In genomic region chr17:38851434-38851833, GRCh38 we compare ENCODE assay signal across 10 cellular contexts. TPM values are rescaled to one million over a fixed set of nuclear protein-coding genes. Genes with fewer than 3 reads are reported as not detected.
DNase-seq lines count a peak whose midpoint lies in the region; ATAC-seq, FAIRE-seq and TF ChIP-seq lines count a peak whose summit lies in the region.
"Had no signal": no experiment of that assay in that cellular context is flagged by ENCODE, and none has a peak within 500 bp of the region (broad histone marks: within the 10 kb centered on the region; RNA-seq: fewer than 3 reads in every experiment).

No MANE protein-coding gene starts in this region.

- H3K36me3 ChIP-seq in HUES64 (ENCODE audit: insufficient read depth, low read length), result peaks cover 67% of the 10 kb centered on the region
- H3K36me3 ChIP-seq in bronchial epithelial cell (ENCODE audit: control insufficient read depth, insufficient read depth, low read length), result peaks cover 29% of the 10 kb centered on the region
- H3K36me3 ChIP-seq in muscle layer of duodenum (ENCODE audit: control insufficient read depth in 1 of 2, insufficient read depth in 2 of 2, low read length in 2 of 2), result peaks cover 32 to 48% of the 10 kb centered on the region in 2 donors

- 88% methylated on average over 2 of the region's 2 CpGs for WGBS in HUES64

- no peaks in the 10 kb centered on the region for H3K9me3 ChIP-seq in HUES64 (ENCODE audit: insufficient read depth, low read depth, low read length)
- no peaks in the 10 kb centered on the region for H3K9me3 ChIP-seq in muscle layer of duodenum (ENCODE audit: control insufficient read depth in 1 of 2, low read length in 2 of 2)

- H3K27ac ChIP-seq in HUES64 (ENCODE audit: low read depth, low read length) (no peak overlapping the region), muscle layer of duodenum (ENCODE audit: low read length) (peak overlapping the region; percentile 68)

- ATAC-seq in HG03025 (IDR thresholded peaks at IDR 0.05; ENCODE audit: low FRiP score, unreplicated experiment), result no peak
- ATAC-seq in GM21619 (IDR thresholded peaks at IDR 0.05; ENCODE audit: unreplicated experiment), result no peak

- TF ChIP-seq CTCF in AG09309 (IDR thresholded peaks at IDR 0.05; ENCODE audit: control insufficient read depth, insufficient read depth, low read depth, low read length, missing control alignments) (no peak), bronchial epithelial cell (IDR thresholded peaks at IDR 0.05; ENCODE audit: insufficient read depth, low read length, severe bottlenecking) (no peak)

- DNase-seq in AG09309 (ENCODE audit: low read depth), result no peak
- DNase-seq in bronchial epithelial cell (ENCODE audit: low read depth), result no peak
- DNase-seq in NCI-H526 (lab: John Stamatoyannopoulos, UW), result no peak
- DNase-seq in putamen (ENCODE audit: low spot score), result no peak
- DNase-seq: NCI-H1417; stimulated activated CD4-positive, alpha-beta T cell treated with anti-CD3 and anti-CD28 coated beads, Interleukin-2, amount 100 ng/mL, for 24 hours had no signal

- peak overlapping the region; percentile 99 for H3K9ac ChIP-seq in HUES64 (ENCODE audit: low read depth, low read length)

- no peak for FAIRE-seq in bronchial epithelial cell (lab: Jason Lieb, UNC)

- H3K27me3 ChIP-seq in HUES64 (ENCODE audit: insufficient read depth, low read length) (no peaks in the 10 kb centered on the region), bronchial epithelial cell (ENCODE audit: control insufficient read depth, insufficient read depth, low read length) (no peaks in the 10 kb centered on the region), muscle layer of duodenum (ENCODE audit: low read depth, low read length) (no peaks in the 10 kb centered on the region)

- H3K4me1 ChIP-seq in HUES64 (ENCODE audit: insufficient read depth, low read length) (peaks cover 12% of the 10 kb centered on the region; the same call in 1 of the 2 replicates), muscle layer of duodenum (ENCODE audit: control insufficient read depth in 1 of 2, insufficient read depth in 2 of 2, low read length in 2 of 2) (peaks cover 18 to 24% of the 10 kb centered on the region in 2 donors)

- peak overlapping the region; percentile 72 for H3K4me3 ChIP-seq in AG09309 (ENCODE audit: control insufficient read depth, low read depth, low read length)
- peak overlapping the region; percentile 95 for H3K4me3 ChIP-seq in HUES64 (ENCODE audit: low read length)
- H3K4me3 ChIP-seq in bronchial epithelial cell (ENCODE audit: low read depth, low read length), result peak overlapping the region; percentile 85
- H3K4me3 ChIP-seq in muscle layer of duodenum (ENCODE audit: low read depth in 1 of 2, low read length in 2 of 2), result peak overlapping the region; percentile 76 to 98

RNA-seq across cellular contexts. Expression of gene RPL23, which starts 2.1 kb away (rescaled TPM):
- polyA plus RNA-seq in HUES64 (2013, experiment 1 of 2), result 1,978 TPM
- 2,117 TPM for polyA plus RNA-seq in HUES64 (2013, experiment 2 of 2)
- 1,912 and 3,303 TPM in 2 replicates for total RNA-seq in bronchial epithelial cell

RNA-seq across cellular contexts. Expression of gene LASP1, which starts 18.4 kb away (rescaled TPM):
- 103 TPM for polyA plus RNA-seq in HUES64 (2013, experiment 1 of 2)
- 99.7 TPM for polyA plus RNA-seq in HUES64 (2013, experiment 2 of 2)
- total RNA-seq in bronchial epithelial cell, result 18.6 and 21.9 TPM in 2 replicates

RNA-seq across cellular contexts. Expression of gene CWC25, which starts 26.3 kb away (rescaled TPM):
- polyA plus RNA-seq in HUES64 (2013, experiment 1 of 2), result 11.0 TPM
- 9.5 TPM for polyA plus RNA-seq in HUES64 (2013, experiment 2 of 2)
- 11.6 and 14.3 TPM in 2 replicates for total RNA-seq in bronchial epithelial cell

RNA-seq across cellular contexts. Expression of gene PIP4K2B, which starts 52.1 kb away (rescaled TPM):
- polyA plus RNA-seq in HUES64 (2013, experiment 1 of 2), result 34.8 TPM
- polyA plus RNA-seq in HUES64 (2013, experiment 2 of 2), result 37.9 TPM
- total RNA-seq in bronchial epithelial cell, result 15.5 and 21.9 TPM in 2 replicates
